In genomic region chr1:30748098-30748698, GRCh38 we compare ENCODE assay signal across 8 cellular contexts. TPM values are rescaled to one million over a fixed set of nuclear protein-coding genes. Genes with fewer than 3 reads are reported as not detected.
A peak's percentile ranks its signal among the peaks of the same experiment; 100 is the strongest.
DNase-seq lines count a peak whose midpoint lies in the region; ATAC-seq and TF ChIP-seq lines count a peak whose summit lies in the region.

No MANE protein-coding gene starts in this region.

- DNase-seq in Ammon's horn (ENCODE audit: low spot score) (peak; percentile 65), HCT116 (ENCODE audit: low read depth, low spot score) (no peak), kidney tubule cell (ENCODE audit: low spot score) (peak; percentile 11), HEK293T (ENCODE audit: extremely low spot score) (no peak)
- DNase-seq in activated CD4-positive, CD25-positive, alpha-beta regulatory T cell treated with anti-CD3 and anti-CD28 coated beads, Interleukin-2, amount 50 U/mL, for 72 hours, result no peak

- H3K4me2 ChIP-seq in HCT116 (ENCODE audit: low read length) (peak overlapping the region; percentile 13; the same call in 1 of the 2 replicates), SU-DHL-6 (ENCODE audit: low read depth, low read length, poor library complexity, severe bottlenecking) (peak overlapping the region; percentile 68)

- H3K9ac ChIP-seq in HCT116 (ENCODE audit: low read length) (no peak overlapping the region), SU-DHL-6 (ENCODE audit: low read length) (peak overlapping the region; percentile 58)

- H3K27me3 ChIP-seq in HCT116 (ENCODE audit: insufficient read depth, low read length) (no peaks in the 10 kb centered on the region), SU-DHL-6 (ENCODE audit: low read length) (no peaks in the 10 kb centered on the region)

- H3K27ac ChIP-seq in HCT116 (ENCODE audit: low read depth, low read length) (peak overlapping the region; percentile 8; the same call in 1 of the 2 replicates), SU-DHL-6 (ENCODE audit: low read depth, low read length) (peak overlapping the region; percentile 90)

- H3K9me2 ChIP-seq in HCT116 (ENCODE audit: insufficient read depth) (no peaks in the 10 kb centered on the region), SU-DHL-6 (replicated peaks; ENCODE audit: insufficient read depth, low read length) (no peaks in the 10 kb centered on the region)

- peaks cover 73% of the 10 kb centered on the region for H3F3A ChIP-seq in SU-DHL-6 (ENCODE audit: insufficient read depth)

- ATAC-seq in HCT116 (peak; percentile 49; the same call in 1 of the 2 replicates), GM18858 (IDR thresholded peaks at IDR 0.05; ENCODE audit: unreplicated experiment) (no peak), GM21717 (IDR thresholded peaks at IDR 0.05; ENCODE audit: unreplicated experiment) (no peak)

- H3K4me3 ChIP-seq in HCT116 (replicated peaks in 1 of 2; ENCODE audit: low read depth in 1 of 2, low read length in 2 of 2) (no peak overlapping the region), SU-DHL-6 (ENCODE audit: insufficient read depth, low read length, poor library complexity, severe bottlenecking) (no peak overlapping the region)

- TF ChIP-seq RAD21 in HCT116 (IDR thresholded peaks at IDR 0.05; ENCODE audit: low read depth), result no peak

- H3K79me2 ChIP-seq in HCT116 (ENCODE audit: insufficient read depth, low read length) (no peaks in the 10 kb centered on the region), SU-DHL-6 (ENCODE audit: insufficient read depth, low read length) (peaks cover 93% of the 10 kb centered on the region)

- POLR2A ChIA-PET in HCT116 (lab: Charles Lee) (no interaction called here), HEK293T (lab: Yijun Ruan, JAX) (no interaction called here)

- H2AFZ ChIP-seq in HCT116 (ENCODE audit: low read depth, low read length, poor library complexity, severe bottlenecking) (no peak overlapping the region), SU-DHL-6 (ENCODE audit: low read depth, low read length, severe bottlenecking) (no peak overlapping the region)

- H4K20me1 ChIP-seq in HCT116 (ENCODE audit: insufficient read depth) (no peaks in the 10 kb centered on the region), SU-DHL-6 (ENCODE audit: low read depth, low read length) (peaks cover 8% of the 10 kb centered on the region)

- TF ChIP-seq POLR2A in HCT116 (IDR thresholded peaks at IDR 0.05; ENCODE audit: borderline replicate concordance, extremely low read depth, insufficient read depth, insufficient read length), result no peak

- TF ChIP-seq CTCF in HCT116 (IDR thresholded peaks at IDR 0.05 in 2 of 3, conservative IDR thresholded peaks at IDR 0.05 in 1 of 3; ENCODE audit: borderline replicate concordance in 1 of 3, insufficient read depth in 1 of 3, low read depth in 2 of 3, low read length in 2 of 3) (no peak), SU-DHL-6 (IDR thresholded peaks at IDR 0.05; ENCODE audit: insufficient read depth, low read length, poor library complexity, severe bottlenecking) (no peak)

- no peaks in the 10 kb centered on the region for H3K9me3 ChIP-seq in HCT116 (ENCODE audit: control insufficient read depth in 1 of 2, insufficient read depth in 1 of 2, low read depth in 1 of 2, low read length in 2 of 2)
- no peaks in the 10 kb centered on the region for H3K9me3 ChIP-seq in SU-DHL-6 (ENCODE audit: insufficient read depth, low read length)

- intact Hi-C loops in HCT116 (cut with micrococcal nuclease), result no loop called here

- peaks cover 2 to 17% of the 10 kb centered on the region in 2 experiments; a peak in 3 of 4 replicates for H3K4me1 ChIP-seq in HCT116 (ENCODE audit: control insufficient read depth in 1 of 2, insufficient read depth in 2 of 2, low read length in 2 of 2)

- CTCF ChIA-PET in HCT116 (lab: Charles Lee) (no interaction called here), HEK293T (lab: Yijun Ruan, JAX) (no interaction called here)

- BruUV-seq in HCT116 (replicated peaks; lab: Mats Ljungman, UMichigan), result no TSS peak

- H3K36me3 ChIP-seq in HCT116 (ENCODE audit: control insufficient read depth in 1 of 2, insufficient read depth in 2 of 2, low read length in 2 of 2) (no peaks in the 10 kb centered on the region), SU-DHL-6 (ENCODE audit: low read length) (peaks cover 4% of the 10 kb centered on the region; the same call in 1 of the 2 replicates)

- RAD21 ChIA-PET in HCT116 (lab: Charles Lee; ENCODE audit: low non-redundant PET in 1 of 2, low total read pairs in 2 of 2, uncharacterized antibody in 2 of 2, unreplicated experiment in 2 of 2), result no interaction called here

TF ChIP-seq in HCT116, 20 proteins besides CTCF, POLR2A, EP300 and RAD21:
- TF ChIP-seq ZBTB33 (IDR thresholded peaks at IDR 0.05; ENCODE audit: extremely low read depth, insufficient replicate concordance, low read length) (no peak), YY1 (IDR thresholded peaks at IDR 0.05; ENCODE audit: extremely low read depth, insufficient replicate concordance, low read depth, low read length) (no peak), CEBPB (IDR thresholded peaks at IDR 0.05; ENCODE audit: low read depth) (no peak), MAX (IDR thresholded peaks at IDR 0.05) (no peak)

TF ChIP-seq in HEK293T, 16 proteins besides CTCF, POLR2A, EP300 and RAD21:
- TF ChIP-seq FOXK2 (IDR thresholded peaks at IDR 0.05) (no peak), HDGF (IDR thresholded peaks at IDR 0.05; ENCODE audit: borderline replicate concordance) (no peak), FOXA1 (IDR thresholded peaks at IDR 0.05) (no peak), L3MBTL2 (conservative IDR thresholded peaks at IDR 0.05) (no peak), PKNOX1 (IDR thresholded peaks at IDR 0.05) (no peak), ARNT (IDR thresholded peaks at IDR 0.05) (no peak), BHLHE40 (IDR thresholded peaks at IDR 0.05; ENCODE audit: borderline replicate concordance) (no peak), FOXM1 (IDR thresholded peaks at IDR 0.05; ENCODE audit: borderline replicate concordance) (no peak), TARDBP (IDR thresholded peaks at IDR 0.05) (no peak), ELF4 (IDR thresholded peaks at IDR 0.05) (no peak), ZNF384 (IDR thresholded peaks at IDR 0.05) (no peak), SUZ12 (IDR thresholded peaks at IDR 0.05) (no peak), CTBP1 (IDR thresholded peaks at IDR 0.05; ENCODE audit: borderline replicate concordance) (no peak), NFRKB (IDR thresholded peaks at IDR 0.05) (no peak), SP1 (IDR thresholded peaks at IDR 0.05) (no peak), LEF1 (IDR thresholded peaks at IDR 0.05; ENCODE audit: borderline replicate concordance) (no peak)
TF ChIP-seq in HEK293T: peak in this region for 0.

RNA-seq across cellular contexts. Expression of gene LAPTM5, which starts 9.4 kb away (rescaled TPM):
- total RNA-seq in HCT116 (2021; ENCODE audit: unreplicated experiment), result 1.5 TPM
- polyA plus RNA-seq in HCT116 (2012), result 0.11 and 0.14 TPM in 2 replicates

RNA-seq across cellular contexts. Expression of gene MATN1, which starts 24.8 kb away (rescaled TPM):
- total RNA-seq in HCT116 (2021; ENCODE audit: unreplicated experiment), result 0.12 TPM
- 0.05 and 0.18 TPM in 2 replicates for polyA plus RNA-seq in HCT116 (2012)

Comparison
In these comparisons a context has a peak if more than half of its experiments do, and no peak if none do; other contexts are left out.
1. DNase-seq: peak in Ammon's horn (single experiment) and kidney tubule cell (single experiment); none in HCT116 (single experiment), HEK293T (single experiment) and activated CD4-positive, CD25-positive, alpha-beta regulatory T cell treated with anti-CD3 and anti-CD28 coated beads, Interleukin-2, amount 50 U/mL, for 72 hours (single experiment).